Comparison of ENCODE assay signal across 7 cellular contexts in the genomic region with DNA sequence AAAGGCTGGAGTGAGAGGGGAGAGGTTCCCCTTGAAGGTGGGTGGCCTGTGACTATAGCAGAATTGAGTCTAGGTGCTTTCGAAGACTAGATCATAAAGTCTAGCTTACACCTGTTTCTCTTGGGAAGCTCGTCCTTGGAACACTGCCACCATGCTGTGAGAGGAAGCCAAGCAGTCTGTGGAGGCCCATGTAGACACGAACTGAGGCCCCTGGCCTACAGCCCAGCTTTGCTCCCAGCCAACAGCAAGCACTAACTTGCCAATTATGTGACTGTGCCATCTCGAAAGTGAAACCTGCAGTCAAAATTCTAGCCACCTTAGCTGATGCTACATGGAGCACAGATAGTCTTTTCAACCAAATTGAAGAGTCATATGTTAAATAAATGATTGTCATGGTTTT.
DNase-seq lines count a peak whose midpoint lies in the region; ATAC-seq, FAIRE-seq and TF ChIP-seq lines count a peak whose summit lies in the region.

No MANE protein-coding gene starts in this region.

- H3K36me3 Mint-ChIP-seq in astrocyte (ENCODE audit: low read depth, unreplicated experiment): peaks cover 2% of the 10 kb centered on the region

- ATAC-seq in GM21786 (IDR thresholded peaks at IDR 0.05; ENCODE audit: unreplicated experiment) (peak; percentile 84), left lobe of liver (peak; percentile 97)

- no peaks in the 10 kb centered on the region for H3K9me2 ChIP-seq in Loucy (replicated peaks; ENCODE audit: low read depth, low read length)

- H3K27me3 ChIP-seq in Loucy (ENCODE audit: insufficient read depth, low read length, poor library complexity, severe bottlenecking): no peaks in the 10 kb centered on the region
- H3K27me3 ChIP-seq in astrocyte (ENCODE audit: insufficient read depth, low read length): no peaks in the 10 kb centered on the region

- H3K4me3 Mint-ChIP-seq in astrocyte (ENCODE audit: unreplicated experiment): no peak overlapping the region

- H3K79me2 ChIP-seq in Loucy (ENCODE audit: insufficient read depth, low read length) (no peaks in the 10 kb centered on the region), astrocyte (ENCODE audit: insufficient read depth, low read length) (no peaks in the 10 kb centered on the region)

- no peaks in the 10 kb centered on the region for H3K4me1 Mint-ChIP-seq in astrocyte (ENCODE audit: low read depth, unreplicated experiment)

- no peak overlapping the region for H3K27ac ChIP-seq in astrocyte (ENCODE audit: low read depth, low read length)

- H3K4me3 ChIP-seq in Loucy (ENCODE audit: low read length, poor library complexity, severe bottlenecking): no peak overlapping the region
- no peak overlapping the region for H3K4me3 ChIP-seq in astrocyte (ENCODE audit: insufficient read depth, low read depth, low read length)

- H3K36me3 ChIP-seq in Loucy (ENCODE audit: insufficient read depth, low read length): no peaks in the 10 kb centered on the region
- H3K36me3 ChIP-seq in astrocyte (ENCODE audit: insufficient read depth, low read length): no peaks in the 10 kb centered on the region

- DNase-seq in astrocyte (ENCODE audit: low read depth): peak; percentile 49
- DNase-seq in left lobe of liver (ENCODE audit: low spot score): peak; percentile 98
- no peak for DNase-seq in GM12892 (ENCODE audit: insufficient read length)
- no peak for DNase-seq in T-helper 9 cell

- no peak for FAIRE-seq in astrocyte (lab: Jason Lieb, UNC)
- no peak for FAIRE-seq in GM12892 (lab: Jason Lieb, UNC)

- H3K4me2 ChIP-seq in Loucy (ENCODE audit: low read depth, low read length, poor library complexity, severe bottlenecking): no peak overlapping the region
- no peak overlapping the region for H3K4me2 ChIP-seq in astrocyte (ENCODE audit: low read length)

- H4K20me1 ChIP-seq in Loucy (ENCODE audit: insufficient read depth, low read length, poor library complexity, severe bottlenecking) (no peaks in the 10 kb centered on the region), astrocyte (ENCODE audit: insufficient read depth, low read length) (no peaks in the 10 kb centered on the region)

- no peaks in the 10 kb centered on the region for H3K4me1 ChIP-seq in Loucy (ENCODE audit: insufficient read depth, low read length, poor library complexity, severe bottlenecking)
- no peaks in the 10 kb centered on the region for H3K4me1 ChIP-seq in astrocyte (ENCODE audit: insufficient read depth, low read length)

- H2AFZ ChIP-seq in Loucy (ENCODE audit: low read length) (no peak overlapping the region), astrocyte (ENCODE audit: low read depth, low read length) (no peak overlapping the region)

- H3F3A ChIP-seq in Loucy (ENCODE audit: low read depth): no peaks in the 10 kb centered on the region

- no peak overlapping the region for H3K27ac Mint-ChIP-seq in astrocyte (ENCODE audit: unreplicated experiment)

- H3K9ac ChIP-seq in Loucy (ENCODE audit: low read depth, low read length, poor library complexity, severe bottlenecking) (no peak overlapping the region), astrocyte (ENCODE audit: low read length) (no peak overlapping the region)

- TF ChIP-seq CTCF in GM12874 (IDR thresholded peaks at IDR 0.05; ENCODE audit: insufficient read depth, low read depth, low read length) (peak; percentile 34; the same call in 1 of the 2 replicates), Loucy (conservative IDR thresholded peaks at IDR 0.05; ENCODE audit: low read length) (peak; percentile 66), astrocyte (IDR thresholded peaks at IDR 0.05; ENCODE audit: insufficient read depth, low read depth, low read length) (no peak)

- H3K9me3 ChIP-seq in Loucy (ENCODE audit: insufficient read depth, low read depth, low read length): no peaks in the 10 kb centered on the region
- no peaks in the 10 kb centered on the region for H3K9me3 ChIP-seq in astrocyte (ENCODE audit: insufficient read depth, low read depth, low read length)

- TF ChIP-seq POLR2A in GM12892 (IDR thresholded peaks at IDR 0.05; ENCODE audit: low read depth, low read length): no peak

- no peaks in the 10 kb centered on the region for H3K27me3 Mint-ChIP-seq in astrocyte (ENCODE audit: low read depth, unreplicated experiment)

- no peaks in the 10 kb centered on the region for H3K9me3 Mint-ChIP-seq in astrocyte (ENCODE audit: unreplicated experiment)

Comparison
In these comparisons a context has a peak if more than half of its experiments do, and no peak if none do; other contexts are left out.
1. DNase-seq: peak in astrocyte (single experiment) and left lobe of liver (single experiment); none in GM12892 (single experiment) and T-helper 9 cell (single experiment).